20 cellular contexts compared by ENCODE assay signal in the genomic region with DNA sequence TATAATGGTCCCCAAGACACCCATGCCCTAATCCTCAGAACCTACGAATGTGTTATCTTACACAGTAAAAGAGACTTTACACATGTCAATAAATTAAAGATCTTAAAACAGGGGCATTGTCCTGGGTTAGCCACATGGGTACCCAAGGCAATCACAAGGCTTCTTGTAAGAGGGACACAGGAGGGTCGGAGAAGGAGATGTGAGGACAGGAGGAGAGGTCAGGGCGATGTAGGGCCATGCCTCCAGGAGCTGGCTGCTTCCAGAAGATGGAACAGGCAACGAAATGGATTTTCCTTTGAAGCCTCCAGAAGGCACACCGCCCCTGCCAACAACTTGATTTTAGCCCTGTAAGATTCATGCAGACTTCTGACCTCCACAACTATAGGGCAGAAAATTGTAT.
"Had no signal": no experiment of that assay in that cellular context is flagged by ENCODE, and none has a peak within 500 bp of the region (broad histone marks: within the 10 kb centered on the region; RNA-seq: fewer than 3 reads in every experiment).

No MANE protein-coding gene starts in this region.

- H3K9me3 ChIP-seq: pancreas, prostate gland, right lobe of liver, sigmoid colon, thoracic aorta, thyroid gland, tibial nerve, upper lobe of left lung had no signal

- H3K4me1 ChIP-seq: pancreas, prostate gland, right lobe of liver, sigmoid colon, thyroid gland, tibial nerve, upper lobe of left lung had no signal

- H3K36me3 ChIP-seq: pancreas, prostate gland, right lobe of liver, sigmoid colon, thoracic aorta, thyroid gland, tibial nerve, upper lobe of left lung had no signal

- DNase-seq: naive thymus-derived CD4-positive, alpha-beta T cell; natural killer cell; occipital lobe; pancreas; right cardiac atrium; right lobe of liver; sigmoid colon; small intestine; stimulated activated CD4-positive, alpha-beta T cell treated with anti-CD3 and anti-CD28 coated beads, Interleukin-15, amount 100 ng/mL, for 24 hours; stimulated activated CD4-positive, alpha-beta T cell treated with anti-CD3 and anti-CD28 coated beads, Interleukin-2, amount 100 ng/mL, for 24 hours; stimulated activated CD4-positive, alpha-beta T cell treated with anti-CD3 and anti-CD28 coated beads, Interleukin-2, amount 100 ng/mL, for 48 hours; stimulated activated CD4-positive, alpha-beta T cell treated with anti-CD3 and anti-CD28 coated beads, Interleukin-4, amount 100 ng/mL, for 24 hours; stimulated activated naive B cell treated with anti-CD40 and anti-IgM and Interleukin-4, amounts not matched to agents 10 μg/mL and 1 μg/mL and 100 μg/mL, for 72 hours; stimulated activated naive CD8-positive, alpha-beta T cell treated with anti-CD3 and anti-CD28 coated beads, Interleukin-15, amount 100 ng/mL, for 72 hours; stimulated activated naive CD8-positive, alpha-beta T cell treated with anti-CD3 and anti-CD28 coated beads, Interleukin-15, Interleukin-2, amounts not matched to agents 100 U/mL and 50 U/mL, for 24 hours; thyroid gland; upper lobe of left lung had no signal

- H3K27me3 ChIP-seq: pancreas, sigmoid colon, thyroid gland, upper lobe of left lung had no signal

- H3K27ac ChIP-seq: pancreas, prostate gland, right lobe of liver, sigmoid colon, thoracic aorta, thyroid gland, tibial nerve, upper lobe of left lung had no signal

- H3K4me3 ChIP-seq: pancreas, prostate gland, right lobe of liver, sigmoid colon, thoracic aorta, thyroid gland, tibial nerve, upper lobe of left lung had no signal
